Comparison of ENCODE assay signal across 9 cellular contexts in genomic region chr9:94139672-94140417, GRCh38. TPM values are rescaled to one million over a fixed set of nuclear protein-coding genes. Genes with fewer than 3 reads are reported as not detected.
DNase-seq lines count a peak whose midpoint lies in the region; ATAC-seq, FAIRE-seq and TF ChIP-seq lines count a peak whose summit lies in the region.
"Had no signal": no experiment of that assay in that cellular context is flagged by ENCODE, and none has a peak within 500 bp of the region (broad histone marks: within the 10 kb centered on the region; RNA-seq: fewer than 3 reads in every experiment).

No MANE protein-coding gene starts in this region.

- no peak overlapping the region for H3K9ac ChIP-seq in smooth muscle cell (ENCODE audit: low read depth)

- H3K4me2 ChIP-seq in smooth muscle cell, result peak overlapping the region; percentile 82

- in situ Hi-C loops in astrocyte of the cerebellum (cut with HindIII; ENCODE audit: low sequenced_read_pairs), result no loop called here

- no peaks in the 10 kb centered on the region for H3K36me3 ChIP-seq in smooth muscle cell (ENCODE audit: low read depth)

- no peaks in the 10 kb centered on the region for H3K27me3 ChIP-seq in smooth muscle cell (ENCODE audit: low read depth)

- no peaks in the 10 kb centered on the region for H3K79me2 ChIP-seq in smooth muscle cell (ENCODE audit: low read depth)

- no peaks in the 10 kb centered on the region for H4K20me1 ChIP-seq in smooth muscle cell (ENCODE audit: low read depth)

- TF ChIP-seq CTCF in astrocyte of the cerebellum (IDR thresholded peaks at IDR 0.05; ENCODE audit: low read depth, low read length, missing control alignments), result no peak
- no peak for TF ChIP-seq CTCF in smooth muscle cell (IDR thresholded peaks at IDR 0.05; ENCODE audit: borderline replicate concordance, insufficient read depth, poor library complexity, severe bottlenecking)

- 32% methylated on average over 13 of the region's 13 CpGs for WGBS in smooth muscle cell (ENCODE audit: low lambda C conversion rate)

- H3F3A ChIP-seq in smooth muscle cell (ENCODE audit: low read depth), result peaks cover 5% of the 10 kb centered on the region

- H3K4me3 ChIP-seq in astrocyte of the cerebellum (ENCODE audit: low read depth, low read length) (no peak overlapping the region), smooth muscle cell (peak overlapping the region; percentile 29)

- no peak overlapping the region for H2AFZ ChIP-seq in smooth muscle cell (ENCODE audit: low read depth)

- FAIRE-seq in GM19239 (lab: Jason Lieb, UNC), result no peak

- H3K27ac ChIP-seq in smooth muscle cell (ENCODE audit: low read depth), result peak overlapping the region; percentile 94

- no peak for ATAC-seq in HG02678 (IDR thresholded peaks at IDR 0.05; ENCODE audit: unreplicated experiment)

- no peaks in the 10 kb centered on the region for H3K9me3 ChIP-seq in smooth muscle cell (replicated peaks; ENCODE audit: low read depth)

- peaks cover 8% of the 10 kb centered on the region for H3K4me1 ChIP-seq in smooth muscle cell (ENCODE audit: low read depth)

- CTCF ChIA-PET in HEK293T (lab: Yijun Ruan, JAX), result no interaction called here

- POLR2A ChIA-PET in HEK293T (lab: Yijun Ruan, JAX), result no interaction called here

- DNase-seq in HEK293T (ENCODE audit: extremely low spot score) (no peak), astrocyte of the cerebellum (ENCODE audit: low read depth) (peak; percentile 98), hepatic stellate cell (ENCODE audit: low spot score) (peak; percentile 92), smooth muscle cell (lab: John Stamatoyannopoulos, UW; ENCODE audit: unreplicated experiment) (peak; percentile 6), GM19239 (ENCODE audit: insufficient read length, low spot score) (no peak), NOMO-1 treated with DMSO at 0.1 percent for 48 hours (lab: John Stamatoyannopoulos, UW; ENCODE audit: unreplicated experiment) (no peak), NCI-H2107 treated with DMSO at 0.1 percent for 48 hours (lab: John Stamatoyannopoulos, UW; ENCODE audit: unreplicated experiment) (no peak)
- DNase-seq: activated B cell treated with CpG ODN at 0.5 μM for 24 hours had no signal

TF ChIP-seq in HEK293T, 16 proteins besides CTCF, POLR2A, EP300 and RAD21:
- no peak for TF ChIP-seq ARNT (IDR thresholded peaks at IDR 0.05)
- peak; percentile 72 for TF ChIP-seq ZNF384 (IDR thresholded peaks at IDR 0.05)

RNA-seq across cellular contexts. Expression of gene PTPDC1, which starts 55.6 kb away (rescaled TPM):
- 19.6 and 20.9 TPM in 2 replicates for total RNA-seq in smooth muscle cell
- 7.4 and 11.0 TPM in 2 replicates for polyA plus RNA-seq in smooth muscle cell

Comparison
In these comparisons a context has a peak if more than half of its experiments do, and no peak if none do; other contexts are left out.
1. DNase-seq: peak in astrocyte of the cerebellum (single experiment), hepatic stellate cell (single experiment) and smooth muscle cell (single experiment); none in HEK293T (single experiment), GM19239 (single experiment), NOMO-1 treated with DMSO at 0.1 percent for 48 hours (single experiment) and NCI-H2107 treated with DMSO at 0.1 percent for 48 hours (single experiment).